14 cellular contexts compared by ENCODE assay signal in the genomic region with DNA sequence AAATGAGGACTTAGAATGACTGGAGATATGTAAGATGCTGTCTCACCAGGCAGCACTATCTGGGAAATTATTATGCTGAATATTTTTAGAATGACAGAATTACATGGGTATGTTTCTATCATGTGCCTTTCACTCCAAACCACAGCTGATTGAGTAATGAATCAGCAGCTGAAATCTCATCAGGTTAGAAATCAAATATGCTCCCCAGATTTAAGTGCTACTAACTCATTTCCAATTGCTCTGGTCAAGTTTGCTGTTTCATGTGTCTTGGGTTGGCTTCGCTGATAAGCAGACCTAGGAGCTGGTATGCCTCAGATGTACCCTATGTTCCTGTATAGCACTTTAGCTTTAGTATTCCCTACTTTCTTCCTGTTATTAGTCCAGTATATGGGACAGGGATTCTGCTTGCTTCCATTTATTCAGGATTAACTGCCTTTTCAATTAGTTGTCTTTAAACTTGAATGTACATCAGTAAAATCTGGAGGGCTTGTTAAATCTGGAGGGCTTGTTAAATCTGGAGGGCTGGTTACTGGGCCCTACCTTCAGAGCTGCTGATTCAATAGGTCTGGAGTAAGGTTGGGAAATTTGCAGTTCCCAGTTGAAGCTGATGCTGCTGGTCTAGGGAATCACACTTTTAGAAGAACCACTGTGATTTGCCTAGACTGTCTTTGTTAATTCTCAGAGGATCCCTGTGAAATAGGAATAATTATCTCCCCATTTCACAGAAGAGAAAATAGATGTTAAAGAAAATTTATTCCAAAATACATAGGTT.
A peak's percentile ranks its signal among the peaks of the same experiment; 100 is the strongest.
DNase-seq lines count a peak whose midpoint lies in the region; ATAC-seq, FAIRE-seq and TF ChIP-seq lines count a peak whose summit lies in the region.
"Had no signal": no experiment of that assay in that cellular context is flagged by ENCODE, and none has a peak within 500 bp of the region (broad histone marks: within the 10 kb centered on the region; RNA-seq: fewer than 3 reads in every experiment).

No MANE protein-coding gene starts in this region.

- peak overlapping the region; percentile 65 for H3K9ac ChIP-seq in keratinocyte (ENCODE audit: control insufficient read depth, extremely low read depth, insufficient read depth, low read length)

- H3K9me3 Mint-ChIP-seq in stimulated activated naive CD8-positive, alpha-beta T cell treated with anti-CD3 and anti-CD28 coated beads, Interleukin-15, amount 100 ng/mL, for 72 hours: no peaks in the 10 kb centered on the region
- H3K9me3 Mint-ChIP-seq: brain; T-helper 2 cell treated with Interferon-gamma antibody and Interleukin-4, amounts not matched to agents 5 μg/mL and 100 μg/mL, for 36 hours had no signal

- no peaks in the 10 kb centered on the region for H3K9me1 ChIP-seq in keratinocyte (ENCODE audit: control insufficient read depth, extremely low read depth, insufficient read depth, low read length)

- H3K27ac ChIP-seq in A549: peak overlapping the region; percentile 74 to 87
- H3K27ac ChIP-seq in keratinocyte (ENCODE audit: control insufficient read depth, insufficient read depth, low read length): peak overlapping the region; percentile 93
- H3K27ac ChIP-seq in aorta (ENCODE audit: low read depth in 1 of 2, low read length in 2 of 2): no peak overlapping the region

- peak; percentile 79 for ATAC-seq in A549
- no peak for ATAC-seq in stimulated activated naive CD8-positive, alpha-beta T cell treated with anti-CD3 and anti-CD28 coated beads, Interleukin-15, amount 100 ng/mL, for 72 hours
- ATAC-seq in aorta (ENCODE audit: low FRiP score): no peak
- ATAC-seq: naive thymus-derived CD8-positive, alpha-beta T cell had no signal

- intact Hi-C loops in cardiac septum (cut with DNase I) (no loop called here), aorta (cut with DNase I) (loop anchor here in 1 of 2 donors (5.0 kb wide), 1 partner anchor 1500 kb away; no protein-coding TSS in a partner anchor)

- dilution Hi-C loops in keratinocyte (cut with MboI; ENCODE audit: extremely low pct_ligation_motif_present, low sequenced_read_pairs): no loop called here

- 0 out of 5 replicates have a peak, but pooled peaks of 1 of the 2 experiments have one; percentile 10 for TF ChIP-seq RAD21 in A549 (conservative IDR thresholded peaks at IDR 0.05 in 1 of 2, IDR thresholded peaks at IDR 0.05 in 1 of 2)

- peak overlapping the region; percentile 35 for H2AFZ ChIP-seq in keratinocyte (ENCODE audit: control insufficient read depth, low read length)

- no peak for TF ChIP-seq POLR2A in A549 (IDR thresholded peaks at IDR 0.05; ENCODE audit: low read length)

- H3K27me3 ChIP-seq in keratinocyte (ENCODE audit: control insufficient read depth, extremely low read depth, insufficient read depth, low read length): no peaks in the 10 kb centered on the region
- H3K27me3 ChIP-seq in aorta (ENCODE audit: control insufficient read depth in 1 of 2, insufficient read depth in 2 of 2, low read length in 1 of 2): no peaks in the 10 kb centered on the region

- FAIRE-seq in A549 (lab: Jason Lieb, UNC): peak; percentile 74
- FAIRE-seq in keratinocyte (lab: Jason Lieb, UNC): peak; percentile 96

- peak in 1 of 2 experiments; percentile 36; a peak in 1 of 5 replicates for TF ChIP-seq EP300 in A549 (IDR thresholded peaks at IDR 0.05)

- 48% methylated on average over 1 of the region's 1 CpG for WGBS in A549 (ENCODE audit: missing lambda C conversion rate)
- WGBS in aorta, 2 donors: 93 to 94% methylated on average over 1 of the region's 1 CpG

- H3K4me3 Mint-ChIP-seq in stimulated activated naive CD8-positive, alpha-beta T cell treated with anti-CD3 and anti-CD28 coated beads, Interleukin-15, amount 100 ng/mL, for 72 hours: no peak overlapping the region
- H3K4me3 Mint-ChIP-seq: brain; naive thymus-derived CD8-positive, alpha-beta T cell; T-helper 2 cell treated with Interferon-gamma antibody and Interleukin-4, amounts not matched to agents 5 μg/mL and 100 μg/mL, for 36 hours had no signal

- in situ Hi-C loops in astrocyte of the cerebellum (cut with HindIII; ENCODE audit: low sequenced_read_pairs): no loop called here

- CTCF ChIA-PET in A549 (lab: Yijun Ruan, JAX): interaction anchor here (0.7 to 14.0 kb wide), 13 partner anchors 23 to 176 kb away, joined by 3 to 385 read pairs (median 5); partner anchors contain the start of gene DKK1

- H3K27me3 Mint-ChIP-seq in stimulated activated naive CD8-positive, alpha-beta T cell treated with anti-CD3 and anti-CD28 coated beads, Interleukin-15, amount 100 ng/mL, for 72 hours: no peaks in the 10 kb centered on the region
- H3K27me3 Mint-ChIP-seq: brain; naive thymus-derived CD8-positive, alpha-beta T cell had no signal

- no peak overlapping the region for H3K4me3 ChIP-seq in A549
- no peak overlapping the region for H3K4me3 ChIP-seq in astrocyte of the cerebellum (ENCODE audit: low read depth, low read length)
- peak overlapping the region in 1 of 3 experiments; percentile 23 for H3K4me3 ChIP-seq in keratinocyte (ENCODE audit: control insufficient read depth in 2 of 3, extremely low read depth in 1 of 3, insufficient read depth in 2 of 3, low read depth in 1 of 3, low read length in 3 of 3)
- no peak overlapping the region for H3K4me3 ChIP-seq in aorta (ENCODE audit: low read length in 2 of 2)

- H3K4me1 Mint-ChIP-seq in stimulated activated naive CD8-positive, alpha-beta T cell treated with anti-CD3 and anti-CD28 coated beads, Interleukin-15, amount 100 ng/mL, for 72 hours: no peaks in the 10 kb centered on the region

- H3K36me3 ChIP-seq in keratinocyte (ENCODE audit: control insufficient read depth in 2 of 2, extremely low read depth in 1 of 2, insufficient read depth in 2 of 2, low read length in 2 of 2): no peaks in the 10 kb centered on the region
- no peaks in the 10 kb centered on the region for H3K36me3 ChIP-seq in aorta (ENCODE audit: control insufficient read depth in 1 of 2, insufficient read depth in 2 of 2, low read length in 1 of 2)

- H3K4me2 ChIP-seq in A549 (peak overlapping the region; percentile 42), keratinocyte (ENCODE audit: control insufficient read depth, extremely low read depth, insufficient read depth, low read depth, low read length) (peak overlapping the region; percentile 73)

- H3K4me1 ChIP-seq in A549 (peaks cover 41% of the 10 kb centered on the region), keratinocyte (ENCODE audit: control insufficient read depth, extremely low read depth, insufficient read depth, low read length) (peaks cover 34% of the 10 kb centered on the region), aorta (ENCODE audit: control insufficient read depth in 1 of 2, insufficient read depth in 2 of 2, low read length in 2 of 2) (no peaks in the 10 kb centered on the region)

- no peaks in the 10 kb centered on the region for H4K20me1 ChIP-seq in keratinocyte (ENCODE audit: control insufficient read depth, extremely low read depth, insufficient read depth, low read length)

- TF ChIP-seq CTCF in A549 (IDR thresholded peaks at IDR 0.05): no peak
- no peak for TF ChIP-seq CTCF in astrocyte of the cerebellum (IDR thresholded peaks at IDR 0.05; ENCODE audit: low read depth, low read length, missing control alignments)
- TF ChIP-seq CTCF in keratinocyte (optimal IDR thresholded peaks at IDR 0.05 in 1 of 3, IDR thresholded peaks at IDR 0.05 in 1 of 3, conservative IDR thresholded peaks at IDR 0.05 in 1 of 3; ENCODE audit: extremely low read depth in 1 of 3, insufficient read depth in 2 of 3, low read length in 3 of 3): no peak

- POLR2A ChIA-PET in A549 (lab: Yijun Ruan, JAX): interaction anchor here (1.1 to 3.8 kb wide), 5 partner anchors 35 to 179 kb away, joined by 3 to 44 read pairs (median 10); partner anchors contain the start of gene DKK1

- no peaks in the 10 kb centered on the region for H3K79me2 ChIP-seq in keratinocyte (ENCODE audit: control insufficient read depth, insufficient read depth, low read length)

- H3K9me3 ChIP-seq in A549 (no peaks in the 10 kb centered on the region), keratinocyte (ENCODE audit: control insufficient read depth, low read depth, low read length) (no peaks in the 10 kb centered on the region), aorta (ENCODE audit: control insufficient read depth, low read length) (no peaks in the 10 kb centered on the region)

- H3K27ac Mint-ChIP-seq in stimulated activated naive CD8-positive, alpha-beta T cell treated with anti-CD3 and anti-CD28 coated beads, Interleukin-15, amount 100 ng/mL, for 72 hours: no peak overlapping the region
- H3K27ac Mint-ChIP-seq: brain; naive thymus-derived CD8-positive, alpha-beta T cell; T-helper 2 cell treated with Interferon-gamma antibody and Interleukin-4, amounts not matched to agents 5 μg/mL and 100 μg/mL, for 36 hours had no signal

- DNase-seq in A549 (ENCODE audit: low read depth in 1 of 2, low spot score in 1 of 2): peak; percentile 36 to 45
- DNase-seq in HPDE6-E6E7 (ENCODE audit: extremely low spot score): peak; percentile 80
- peak; percentile 62 for DNase-seq in astrocyte of the cerebellum (ENCODE audit: low read depth)
- peak; percentile 13 for DNase-seq in keratinocyte (ENCODE audit: low read depth, low spot score)
- no peak for DNase-seq in central memory CD4-positive, alpha-beta T cell
- DNase-seq in stimulated activated naive CD8-positive, alpha-beta T cell treated with anti-CD3 and anti-CD28 coated beads, Interleukin-15, amount 100 ng/mL, for 72 hours: no peak
- no peak for DNase-seq in cardiac septum (ENCODE audit: low spot score)
- DNase-seq in aorta: no peak
- DNase-seq: AML-193; hypothalamus; naive thymus-derived CD8-positive, alpha-beta T cell; NCI-H748 treated with DMSO at 0.1 percent for 48 hours had no signal

TF ChIP-seq in A549, 52 proteins besides CTCF, POLR2A, EP300 and RAD21:
- TF ChIP-seq JUNB (IDR thresholded peaks at IDR 0.05) (peak; percentile 57; the same call in 1 of the 2 replicates), FOSL2 (IDR thresholded peaks at IDR 0.05) (0 out of 2 replicates have a peak, but pooled peaks have one; percentile 10), FOSL2 (CRISPR knock-in tag; IDR thresholded peaks at IDR 0.05) (peak; percentile 38), ZSCAN20 (CRISPR knock-in tag; IDR thresholded peaks at IDR 0.05) (no peak), HDAC2 (IDR thresholded peaks at IDR 0.05) (no peak), GATA3 (IDR thresholded peaks at IDR 0.05; ENCODE audit: borderline replicate concordance) (peak; percentile 46; the same call in 1 of the 2 replicates), CBX8 (IDR thresholded peaks at IDR 0.05) (no peak), CEBPB (IDR thresholded peaks at IDR 0.05) (peak in 1 of 2 experiments; percentile 32; a peak in 1 of 4 replicates), RFX5 (IDR thresholded peaks at IDR 0.05) (no peak)

Comparison
In these comparisons a context has a peak if more than half of its experiments do, and no peak if none do; other contexts are left out.
1. ATAC-seq: peak in A549 (2 of 2); none in stimulated activated naive CD8-positive, alpha-beta T cell treated with anti-CD3 and anti-CD28 coated beads, Interleukin-15, amount 100 ng/mL, for 72 hours (single experiment) and aorta (single experiment).
2. DNase-seq: peak in A549 (2 of 2), HPDE6-E6E7 (single experiment), astrocyte of the cerebellum (single experiment) and keratinocyte (single experiment); none in central memory CD4-positive, alpha-beta T cell (single experiment), stimulated activated naive CD8-positive, alpha-beta T cell treated with anti-CD3 and anti-CD28 coated beads, Interleukin-15, amount 100 ng/mL, for 72 hours (0 of 2), cardiac septum (single experiment) and aorta (0 of 2).
3. H3K27ac ChIP-seq: peak in A549 (2 of 2) and keratinocyte (single experiment); none in aorta (0 of 2).